In genomic region chr13:78659450-78660110, GRCh38 we compare ENCODE assay signal across 8 cellular contexts. TPM values are rescaled to one million over a fixed set of nuclear protein-coding genes. Genes with fewer than 3 reads are reported as not detected.
DNase-seq lines count a peak whose midpoint lies in the region; ATAC-seq, FAIRE-seq and TF ChIP-seq lines count a peak whose summit lies in the region.

No MANE protein-coding gene starts in this region.

- H4K91ac ChIP-seq in IMR-90 (ENCODE audit: insufficient read depth, low read depth, low read length): no peak overlapping the region

- H3K27ac Mint-ChIP-seq in chondrocyte (ENCODE audit: unreplicated experiment): no peak overlapping the region
- no peak overlapping the region for H3K27ac Mint-ChIP-seq in mesothelial cell of epicardium

- H2AK9ac ChIP-seq in IMR-90 (replicated peaks; ENCODE audit: low read depth, low read length, poor library complexity): no peak overlapping the region

- peaks cover 2% of the 10 kb centered on the region; the same call in 1 of the 2 replicates for H3K27me3 ChIP-seq in IMR-90 (ENCODE audit: control insufficient read depth, insufficient read depth, low read length)

- peaks cover 0 to 24% of the 10 kb centered on the region in 2 experiments; a peak in 2 of 4 replicates for H3K79me1 ChIP-seq in IMR-90 (ENCODE audit: low read depth in 1 of 2, low read length in 2 of 2)

- TF ChIP-seq CTCF in IMR-90 (conservative IDR thresholded peaks at IDR 0.05; ENCODE audit: low read depth, low read length): no peak
- TF ChIP-seq CTCF in chondrocyte (IDR thresholded peaks at IDR 0.05): no peak
- no peak for TF ChIP-seq CTCF in mesothelial cell of epicardium (IDR thresholded peaks at IDR 0.05; ENCODE audit: unreplicated experiment)

- H2AK5ac ChIP-seq in IMR-90 (ENCODE audit: low read depth, low read length): no peak overlapping the region

- no peaks in the 10 kb centered on the region for H3K9me3 ChIP-seq in IMR-90 (ENCODE audit: control insufficient read depth, insufficient read depth, low read length)

- H3K36me3 ChIP-seq in IMR-90 (ENCODE audit: control insufficient read depth, insufficient read depth, low read length): no peaks in the 10 kb centered on the region

- peak overlapping the region; percentile 17; the same call in 1 of the 2 replicates for H3K4ac ChIP-seq in IMR-90 (ENCODE audit: low read depth, low read length)

- dilution Hi-C loops in IMR-90 (cut with HindIII; ENCODE audit: low sequenced_read_pairs, unreplicated experiment): no loop called here

- peak overlapping the region; percentile 79 for H3K9ac ChIP-seq in IMR-90 (ENCODE audit: low read depth, low read length)

- H3K23ac ChIP-seq in IMR-90 (ENCODE audit: low read depth, low read length): peak overlapping the region; percentile 73

- BruUV-seq in IMR-90 (replicated peaks; lab: Mats Ljungman, UMichigan): no TSS peak

- POLR2A ChIA-PET in IMR-90 (lab: Charles Lee; ENCODE audit: unreplicated experiment): interaction anchor here (0.6 kb wide), 1 partner anchor 306 kb away, joined by 6 read pairs; no protein-coding TSS in a partner anchor

- H3K9me3 Mint-ChIP-seq in chondrocyte (ENCODE audit: low read depth) (no peaks in the 10 kb centered on the region), mesothelial cell of epicardium (no peaks in the 10 kb centered on the region)

- H3K4me1 Mint-ChIP-seq in chondrocyte (ENCODE audit: low read depth) (peaks cover 16% of the 10 kb centered on the region), mesothelial cell of epicardium (peaks cover 12% of the 10 kb centered on the region)

- H3K27me3 Mint-ChIP-seq in chondrocyte (ENCODE audit: low read depth) (peaks cover 4% of the 10 kb centered on the region), mesothelial cell of epicardium (ENCODE audit: low read depth) (no peaks in the 10 kb centered on the region)

- FAIRE-seq in GM19239 (lab: Jason Lieb, UNC): no peak

- peak overlapping the region; percentile 86 for H2AFZ ChIP-seq in IMR-90 (replicated peaks; ENCODE audit: low read length, poor library complexity)

- H3K27ac ChIP-seq in IMR-90 (ENCODE audit: insufficient read depth, low read length): no peak overlapping the region

- H3K9me1 ChIP-seq in IMR-90 (ENCODE audit: insufficient read depth, low read length): no peaks in the 10 kb centered on the region

- H3K36me3 Mint-ChIP-seq in chondrocyte (ENCODE audit: low read depth): no peaks in the 10 kb centered on the region
- H3K36me3 Mint-ChIP-seq in mesothelial cell of epicardium: no peaks in the 10 kb centered on the region

- peak overlapping the region; percentile 27; the same call in 1 of the 2 replicates for H2BK120ac ChIP-seq in IMR-90 (ENCODE audit: low read depth, low read length)

- CTCF ChIA-PET in IMR-90 (lab: Yijun Ruan, JAX): interaction anchor here (1.0 to 1.8 kb wide), 2 partner anchors 11 to 62 kb away, joined by 3 to 4 read pairs; no protein-coding TSS in a partner anchor

- peak overlapping the region; percentile 40; the same call in 1 of the 2 replicates for H3K14ac ChIP-seq in IMR-90 (replicated peaks; ENCODE audit: low read depth, low read length)

- H3K4me3 ChIP-seq in IMR-90 (ENCODE audit: insufficient read depth, low read depth, low read length): peak overlapping the region; percentile 84

- no peak overlapping the region for H2BK15ac ChIP-seq in IMR-90 (ENCODE audit: low read depth, low read length)

- peak; percentile 25 for ATAC-seq in IMR-90 (ENCODE audit: low read depth)
- ATAC-seq in HG02973 (IDR thresholded peaks at IDR 0.05; ENCODE audit: unreplicated experiment): no peak

- peak overlapping the region; percentile 46; the same call in 1 of the 2 replicates for H3K18ac ChIP-seq in IMR-90 (ENCODE audit: low read depth, low read length)

- no peak for TF ChIP-seq RAD21 in IMR-90 (IDR thresholded peaks at IDR 0.05; ENCODE audit: low read length)

- H3K4me1 ChIP-seq in IMR-90 (ENCODE audit: control insufficient read depth, insufficient read depth, low read length): peaks cover 5% of the 10 kb centered on the region

- H4K5ac ChIP-seq in IMR-90 (ENCODE audit: low read depth, low read length): peak overlapping the region; percentile 53

- H3K4me3 Mint-ChIP-seq in chondrocyte (ENCODE audit: unreplicated experiment): peak overlapping the region; percentile 97
- peak overlapping the region; percentile 98 for H3K4me3 Mint-ChIP-seq in mesothelial cell of epicardium

- TF ChIP-seq POLR2A in IMR-90 (IDR thresholded peaks at IDR 0.05; ENCODE audit: low read depth, low read length): no peak

- WGBS in IMR-90 (ENCODE audit: extremely low coverage in 2 of 2, insufficient read length in 1 of 2), 2 experiments: 0% methylated on average over 1 of the region's 17 CpGs; no CpG with 5 or more reads in 1 of the 2 experiments

- in situ Hi-C loops in IMR-90 (cut with MboI; ENCODE audit: low sequenced_read_pairs): no loop called here

- DNase-seq in AG08395 (ENCODE audit: low spot score) (peak; percentile 6), IMR-90 (peak; percentile 1), chondrocyte (ENCODE audit: low spot score) (no peak), mesothelial cell of epicardium (ENCODE audit: low spot score in 2 of 2, unreplicated experiment in 2 of 2) (no peak), GM19239 (ENCODE audit: insufficient read length, low spot score) (no peak), Kasumi-1 (lab: John Stamatoyannopoulos, UW) (no peak)
- no peak for DNase-seq in stimulated activated naive CD4-positive, alpha-beta T cell treated with Interleukin-2 at 50 U/mL for 16 hours (lab: John Stamatoyannopoulos, UW)

- H4K8ac ChIP-seq in IMR-90 (ENCODE audit: low read depth in 2 of 2, low read length in 2 of 2): peak overlapping the region; percentile 39 to 81

- H2BK5ac ChIP-seq in IMR-90 (ENCODE audit: low read depth, low read length, poor library complexity, severe bottlenecking): peak overlapping the region; percentile 33

- H3K56ac ChIP-seq in IMR-90 (ENCODE audit: extremely low read depth, insufficient read depth, low read length): peak overlapping the region; percentile 69

- H4K20me1 ChIP-seq in IMR-90 (ENCODE audit: insufficient read depth, low read length): no peaks in the 10 kb centered on the region

- intact Hi-C loops in IMR-90 (cut with micrococcal nuclease): loop anchor here (2.0 to 10.0 kb wide), 2 partner anchors 19 to 525 kb away; no protein-coding TSS in a partner anchor

- no peak overlapping the region for H2BK20ac ChIP-seq in IMR-90 (ENCODE audit: low read depth, low read length)

- peak overlapping the region; percentile 100 for H3K4me2 ChIP-seq in IMR-90 (ENCODE audit: low read depth, low read length)

TF ChIP-seq in IMR-90, 13 proteins besides CTCF, POLR2A, EP300 and RAD21:
- TF ChIP-seq USF2 (IDR thresholded peaks at IDR 0.05; ENCODE audit: low read depth, low read length) (no peak), CHD1 (IDR thresholded peaks at IDR 0.05; ENCODE audit: low read depth, low read length) (no peak), CEBPB (IDR thresholded peaks at IDR 0.05; ENCODE audit: low read depth, low read length) (no peak), RFX5 (IDR thresholded peaks at IDR 0.05; ENCODE audit: low read depth, low read length) (no peak), MAFK (IDR thresholded peaks at IDR 0.05; ENCODE audit: low read depth, low read length) (no peak), MAZ (IDR thresholded peaks at IDR 0.05; ENCODE audit: borderline replicate concordance, low read depth, low read length) (no peak), SMC3 (IDR thresholded peaks at IDR 0.05; ENCODE audit: low read depth, low read length) (no peak), NFE2L2 (IDR thresholded peaks at IDR 0.05; ENCODE audit: low read depth, low read length) (no peak), BHLHE40 (IDR thresholded peaks at IDR 0.05; ENCODE audit: low read depth, low read length) (no peak), RCOR1 (IDR thresholded peaks at IDR 0.05; ENCODE audit: insufficient replicate concordance, low read length) (no peak), MXI1 (IDR thresholded peaks at IDR 0.05; ENCODE audit: borderline replicate concordance, low read depth, low read length) (no peak)
- TF ChIP-seq, protein P1, sequence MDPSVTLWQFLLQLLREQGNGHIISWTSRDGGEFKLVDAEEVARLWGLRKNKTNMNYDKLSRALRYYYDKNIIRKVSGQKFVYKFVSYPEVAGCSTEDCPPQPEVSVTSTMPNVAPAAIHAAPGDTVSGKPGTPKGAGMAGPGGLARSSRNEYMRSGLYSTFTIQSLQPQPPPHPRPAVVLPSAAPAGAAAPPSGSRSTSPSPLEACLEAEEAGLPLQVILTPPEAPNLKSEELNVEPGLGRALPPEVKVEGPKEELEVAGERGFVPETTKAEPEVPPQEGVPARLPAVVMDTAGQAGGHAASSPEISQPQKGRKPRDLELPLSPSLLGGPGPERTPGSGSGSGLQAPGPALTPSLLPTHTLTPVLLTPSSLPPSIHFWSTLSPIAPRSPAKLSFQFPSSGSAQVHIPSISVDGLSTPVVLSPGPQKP (IDR thresholded peaks at IDR 0.05; ENCODE audit: borderline replicate concordance, low read depth, low read length): no peak
TF ChIP-seq in IMR-90: peak in this region for 0.

RNA-seq across cellular contexts. Expression of gene OBI1, which starts 0.6 kb away (rescaled TPM):
- total RNA-seq in IMR-90 (2012; rRNA removed) (11.8 and 19.7 TPM in 2 replicates), chondrocyte (8.3 to 9.4 TPM (median 8.8 TPM) in 3 replicates), mesothelial cell of epicardium (15.9 to 16.8 TPM (median 16.5 TPM) in 3 replicates)
- polyA plus RNA-seq in IMR-90 (2012; rRNA removed): 3.5 and 4.4 TPM in 2 replicates
- polyA plus RNA-seq in IMR-90 (2012; cell fraction: cytosol; rRNA removed): 0.44 and 0.49 TPM in 2 replicates
- 0.30 and 2.4 TPM in 2 replicates for polyA plus RNA-seq in IMR-90 (2012; cell fraction: nucleus; rRNA removed; ENCODE audit: low replicate concordance)

RNA-seq across cellular contexts. Expression of gene POU4F1, which starts 56.2 kb away (rescaled TPM):
- total RNA-seq in IMR-90 (2012; rRNA removed) (not detected in 2 replicates), chondrocyte (not detected in 3 replicates), mesothelial cell of epicardium (not detected in 3 replicates)
- 0.02 TPM in 1 of 2 replicates, not detected in the other for polyA plus RNA-seq in IMR-90 (2012; rRNA removed)
- not detected in 2 replicates for polyA plus RNA-seq in IMR-90 (2012; cell fraction: cytosol; rRNA removed)
- polyA plus RNA-seq in IMR-90 (2012; cell fraction: nucleus; rRNA removed; ENCODE audit: low replicate concordance): 0.02 TPM in 2 replicates

Comparison
In these comparisons a context has a peak if more than half of its experiments do, and no peak if none do; other contexts are left out.
1. DNase-seq: peak in AG08395 (single experiment) and IMR-90 (single experiment); none in chondrocyte (single experiment), mesothelial cell of epicardium (0 of 2), stimulated activated naive CD4-positive, alpha-beta T cell treated with Interleukin-2 at 50 U/mL for 16 hours (single experiment), GM19239 (single experiment) and Kasumi-1 (0 of 2).